In genomic region chr1:167933779-167934178, GRCh38 we compare ENCODE assay signal across 12 cellular contexts. TPM values are rescaled to one million over a fixed set of nuclear protein-coding genes. Genes with fewer than 3 reads are reported as not detected.
A peak's percentile ranks its signal among the peaks of the same experiment; 100 is the strongest.
DNase-seq lines count a peak whose midpoint lies in the region; ATAC-seq and TF ChIP-seq lines count a peak whose summit lies in the region.
"Had no signal": no experiment of that assay in that cellular context is flagged by ENCODE, and none has a peak within 500 bp of the region (broad histone marks: within the 10 kb centered on the region; RNA-seq: fewer than 3 reads in every experiment).

No MANE protein-coding gene starts in this region.

- 65% methylated on average over 4 of the region's 4 CpGs for WGBS in right cardiac atrium
- WGBS in stomach, 5 donors: 31 to 48% (median 38%) methylated on average over 4 of the region's 4 CpGs

- intact Hi-C loops in right cardiac atrium (cut with DNase I): loop anchor here in 2 of 4 donors (10.0 kb wide), 2 partner anchors 111 to 209 kb away; partner anchors contain the start of gene MPZL1 (in 1 of the 2)
- intact Hi-C loops in stomach (cut with DNase I; ENCODE audit: low total_unique reads): no loop called here

- TF ChIP-seq CTCF in WI38 (IDR thresholded peaks at IDR 0.05; ENCODE audit: low read depth, low read length) (no peak), stomach (IDR thresholded peaks at IDR 0.05) (no peak)

- no peak overlapping the region for H3K27ac ChIP-seq in right cardiac atrium (ENCODE audit: low read length)
- H3K27ac ChIP-seq in stomach: peak overlapping the region in 4 of 5 donors; percentile 98 to 99 (median 98)

- no peaks in the 10 kb centered on the region for H3K9me3 Mint-ChIP-seq in activated T-cell treated with anti-CD3 and anti-CD28 coated beads, Interleukin-2, amount 50 U/mL, for 4 hours
- H3K9me3 Mint-ChIP-seq in immature natural killer cell: no peaks in the 10 kb centered on the region

- no peak overlapping the region for H3K27ac Mint-ChIP-seq in immature natural killer cell

- H3K36me3 ChIP-seq in stomach: no peaks in the 10 kb centered on the region
- H3K36me3 ChIP-seq: left lung had no signal

- no peak for DNase-seq in activated T-cell treated with anti-CD3 and anti-CD28 coated beads, Interleukin-2, amount 50 U/mL, for 4 hours
- no peak for DNase-seq in activated T-cell treated with anti-CD3 and anti-CD28 coated beads, Interleukin-2, amount 50 U/mL, for 48 hours
- no peak for DNase-seq in right cardiac atrium
- no peak for DNase-seq in stomach
- DNase-seq in NCI-H1092 treated with DMSO at 0.1 percent for 48 hours (lab: John Stamatoyannopoulos, UW): no peak
- DNase-seq in immature natural killer cell: no peak
- DNase-seq in GOT3 (lab: John Stamatoyannopoulos, UW): no peak
- DNase-seq: activated CD8-positive, alpha-beta memory T cell treated with anti-CD3 and anti-CD28 coated beads, Interleukin-2, amount 50 U/mL, for 48 hours; left lung; NCI-H2081 treated with DMSO at 0.1 percent for 48 hours; stimulated activated CD4-positive, alpha-beta T cell treated with anti-CD3 and anti-CD28 coated beads, Interleukin-2, amount 100 ng/mL, for 48 hours had no signal

- H3K4me3 ChIP-seq in WI38 (ENCODE audit: low read depth, low read length): peak overlapping the region; percentile 96
- peak overlapping the region; percentile 85 for H3K4me3 ChIP-seq in right cardiac atrium (ENCODE audit: low read length)
- peak overlapping the region; percentile 83 to 97 (median 94) for H3K4me3 ChIP-seq in stomach

- H3K9me3 ChIP-seq in right cardiac atrium (ENCODE audit: control insufficient read depth, low read length) (no peaks in the 10 kb centered on the region), stomach (no peaks in the 10 kb centered on the region)
- H3K9me3 ChIP-seq: left lung had no signal

- no peaks in the 10 kb centered on the region for H3K36me3 Mint-ChIP-seq in activated T-cell treated with anti-CD3 and anti-CD28 coated beads, Interleukin-2, amount 50 U/mL, for 4 hours (ENCODE audit: insufficient read depth)
- H3K36me3 Mint-ChIP-seq in immature natural killer cell: no peaks in the 10 kb centered on the region

- no peak for TF ChIP-seq POLR2A in stomach (IDR thresholded peaks at IDR 0.05)

- no peak for ATAC-seq in activated T-cell treated with anti-CD3 and anti-CD28 coated beads, Interleukin-2, amount 50 U/mL, for 4 hours
- no peak for ATAC-seq in right cardiac atrium
- ATAC-seq: left lung had no signal

- no peaks in the 10 kb centered on the region for H3K27me3 Mint-ChIP-seq in activated T-cell treated with anti-CD3 and anti-CD28 coated beads, Interleukin-2, amount 50 U/mL, for 4 hours (ENCODE audit: low read depth)
- H3K27me3 Mint-ChIP-seq in immature natural killer cell (ENCODE audit: low read depth in 3 of 3): peaks cover 16 to 20% (median 17%) of the 10 kb centered on the region in 3 donors

- H3K4me1 ChIP-seq in right cardiac atrium (ENCODE audit: control insufficient read depth, insufficient read depth, low read length) (peaks cover 3% of the 10 kb centered on the region), stomach (peaks cover 4 to 73% (median 36%) of the 10 kb centered on the region in 4 donors)

- no peak for TF ChIP-seq EP300 in stomach (IDR thresholded peaks at IDR 0.05)

- peak overlapping the region; percentile 42 for H3K4me3 Mint-ChIP-seq in activated T-cell treated with anti-CD3 and anti-CD28 coated beads, Interleukin-2, amount 50 U/mL, for 4 hours
- peak overlapping the region in 1 of 5 donors; percentile 7 for H3K4me3 Mint-ChIP-seq in immature natural killer cell

- peaks cover 34% of the 10 kb centered on the region for H3K4me1 Mint-ChIP-seq in activated T-cell treated with anti-CD3 and anti-CD28 coated beads, Interleukin-2, amount 50 U/mL, for 4 hours (ENCODE audit: low read depth)
- peaks cover 34 to 38% of the 10 kb centered on the region in 2 donors for H3K4me1 Mint-ChIP-seq in immature natural killer cell

- no peaks in the 10 kb centered on the region for H3K27me3 ChIP-seq in right cardiac atrium (ENCODE audit: control insufficient read depth, insufficient read depth)
- H3K27me3 ChIP-seq in stomach: no peaks in the 10 kb centered on the region
- H3K27me3 ChIP-seq: left lung had no signal

RNA-seq across cellular contexts. Expression of gene DCAF6, which starts 2.7 kb away (rescaled TPM):
- total RNA-seq in activated T-cell treated with anti-CD3 and anti-CD28 coated beads, Interleukin-2, amount 50 U/mL, for 4 hours: 10 to 100 TPM; 10.7 to 12.5 (median 11.3) TPM
- 100 to 1,000 TPM; 157 to 192 (median 182) TPM for total RNA-seq in right cardiac atrium
- 124 TPM for polyA plus RNA-seq in right cardiac atrium
- 100 to 1,000 TPM in 3 of 5 donors, 10 to 100 TPM in 2; 57.8 to 124 (median 112) TPM for total RNA-seq in stomach
- polyA plus RNA-seq in stomach: 10 to 100 TPM; 39.3 to 51.9 (median 51.9) TPM
- polyA plus RNA-seq in immature natural killer cell: 10 to 100 TPM in 2 of 3 donors, 1 to 10 TPM in 1; 9.6 to 13.6 (median 10.3) TPM

RNA-seq across cellular contexts. Expression of gene MPC2, which starts 3.1 kb away (rescaled TPM):
- 10 to 100 TPM; 28.2 to 32.1 (median 31.9) TPM for total RNA-seq in activated T-cell treated with anti-CD3 and anti-CD28 coated beads, Interleukin-2, amount 50 U/mL, for 4 hours
- total RNA-seq in right cardiac atrium (100 to 1,000 TPM; 162 to 197 (median 170) TPM), stomach (10 to 100 TPM; 47.2 to 68.1 (median 54.9) TPM)
- polyA plus RNA-seq in right cardiac atrium (202 TPM), stomach (100 to 1,000 TPM; 174 to 271 (median 201) TPM), immature natural killer cell (100 to 1,000 TPM in 2 of 3 donors, 10 to 100 TPM in 1; 76.5 to 119 (median 104) TPM)

RNA-seq across cellular contexts. Expression of gene ADCY10, which starts 19.8 kb away (rescaled TPM):
- not detected for total RNA-seq in activated T-cell treated with anti-CD3 and anti-CD28 coated beads, Interleukin-2, amount 50 U/mL, for 4 hours
- total RNA-seq in right cardiac atrium (under 1 TPM; 0.09 to 0.50 (median 0.33) TPM), stomach (not detected)
- polyA plus RNA-seq in right cardiac atrium (0.20 TPM), stomach (under 1 TPM in 1 of 3 donors, not detected in 2; 0.60 TPM), immature natural killer cell (not detected)

Comparison
In these comparisons a context has a peak if more than half of its experiments do, and no peak if none do; other contexts are left out.
1. RNA of gene DCAF6, which starts 2.7 kb away (total RNA-seq): 157 to 192 TPM in right cardiac atrium and 57.8 to 124 TPM in stomach; 10.7 to 12.5 TPM in activated T-cell treated with anti-CD3 and anti-CD28 coated beads, Interleukin-2, amount 50 U/mL, for 4 hours; every median in the first group is over 4 times any median in the second.
2. Peak in every context shown above with its lines, with median percentiles within 50 percentile points of each other: H3K4me3 ChIP-seq.